In the genomic region with DNA sequence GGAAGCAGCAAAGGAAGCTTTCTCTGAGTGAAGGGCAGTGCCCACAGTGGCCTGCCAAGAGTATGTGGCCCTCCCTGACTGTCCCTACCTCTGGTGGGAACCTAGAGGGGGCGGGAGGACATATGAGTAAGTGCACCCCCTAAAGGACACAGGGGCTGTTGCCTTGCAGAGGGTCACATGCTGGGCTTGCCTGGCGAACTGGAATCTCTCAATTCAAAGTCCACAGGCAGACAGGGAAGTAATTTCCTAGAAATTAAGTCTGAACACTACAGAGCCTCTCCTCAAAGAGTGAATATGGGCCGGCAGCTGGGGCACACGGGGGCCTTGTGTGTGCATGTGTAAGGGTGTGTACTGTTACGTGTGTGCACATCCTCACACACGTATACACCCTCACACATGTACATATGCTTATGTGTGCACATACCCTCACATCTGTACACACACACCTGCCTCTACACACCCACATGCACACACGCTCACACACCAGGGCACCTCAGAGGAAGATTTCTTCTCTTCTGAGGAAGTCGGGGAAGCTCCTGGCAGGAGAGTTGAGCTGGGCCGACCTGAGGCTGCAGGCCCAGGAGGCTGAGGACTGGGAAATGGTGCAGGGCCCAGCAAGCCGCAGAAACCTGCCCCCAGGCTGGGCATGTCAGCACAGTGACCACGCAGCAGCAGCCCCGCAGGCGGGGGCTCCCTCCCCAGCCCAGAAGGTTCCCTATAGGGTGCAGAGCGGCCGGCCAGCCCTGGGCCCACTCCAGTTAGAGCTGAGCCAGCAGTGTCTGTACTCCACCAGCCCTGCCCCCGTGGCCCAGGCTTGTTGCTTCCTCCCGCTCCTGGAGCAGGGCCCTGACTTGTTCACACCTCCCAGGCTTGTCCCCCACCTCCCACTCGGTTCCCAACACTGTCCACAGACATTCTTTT, we compare ENCODE assay signal across 17 cellular contexts.
DNase-seq lines count a peak whose midpoint lies in the region; ATAC-seq, FAIRE-seq and TF ChIP-seq lines count a peak whose summit lies in the region.
"Had no signal": no experiment of that assay in that cellular context is flagged by ENCODE, and none has a peak within 500 bp of the region (broad histone marks: within the 10 kb centered on the region; RNA-seq: fewer than 3 reads in every experiment).

No MANE protein-coding gene starts in this region.

- H3K27me3 ChIP-seq in right atrium auricular region: no peaks in the 10 kb centered on the region
- no peaks in the 10 kb centered on the region for H3K27me3 ChIP-seq in GM12878 (replicated peaks in 1 of 2; ENCODE audit: control insufficient read depth in 2 of 2, insufficient read depth in 2 of 2, low read length in 1 of 2)
- H3K27me3 ChIP-seq: stomach had no signal

- no peak for TF ChIP-seq RAD21 in GM12878 (IDR thresholded peaks at IDR 0.05; ENCODE audit: insufficient read depth, low read depth, low read length)

- no peaks in the 10 kb centered on the region for H3K36me3 Mint-ChIP-seq in activated CD8-positive, alpha-beta T cell treated with anti-CD3 and anti-CD28 coated beads for 36 hours (ENCODE audit: low read depth)
- H3K36me3 Mint-ChIP-seq in activated naive CD8-positive, alpha-beta T cell treated with anti-CD3 and anti-CD28 coated beads for 36 hours: no peaks in the 10 kb centered on the region

- H3K4me3 ChIP-seq in right atrium auricular region (no peak overlapping the region), GM12878 (no peak overlapping the region)
- H3K4me3 ChIP-seq: HAP-1, SK-N-MC, spleen, stomach had no signal

- H3K36me3 ChIP-seq in right atrium auricular region (no peaks in the 10 kb centered on the region), GM12878 (ENCODE audit: control insufficient read depth in 2 of 2, insufficient read depth in 2 of 2, low read length in 1 of 2) (no peaks in the 10 kb centered on the region)
- H3K36me3 ChIP-seq: HAP-1, spleen, stomach had no signal

- no peaks in the 10 kb centered on the region for H3K9me3 ChIP-seq in right atrium auricular region
- H3K9me3 ChIP-seq in GM12878 (replicated peaks; ENCODE audit: control insufficient read depth, insufficient read depth, low read length): no peaks in the 10 kb centered on the region
- H3K9me3 ChIP-seq: HAP-1, spleen, stomach had no signal

- H3K4me3 Mint-ChIP-seq in activated CD8-positive, alpha-beta T cell treated with anti-CD3 and anti-CD28 coated beads for 36 hours: no peak overlapping the region
- no peak overlapping the region for H3K4me3 Mint-ChIP-seq in activated naive CD8-positive, alpha-beta T cell treated with anti-CD3 and anti-CD28 coated beads for 36 hours

- peaks cover 6% of the 10 kb centered on the region for H3K27me3 Mint-ChIP-seq in activated CD8-positive, alpha-beta T cell treated with anti-CD3 and anti-CD28 coated beads for 36 hours
- no peaks in the 10 kb centered on the region for H3K27me3 Mint-ChIP-seq in activated naive CD8-positive, alpha-beta T cell treated with anti-CD3 and anti-CD28 coated beads for 36 hours

- in situ Hi-C loops in GM12878 (cut with MboI): no loop called here

- no peaks in the 10 kb centered on the region for H3K9me3 Mint-ChIP-seq in activated CD8-positive, alpha-beta T cell treated with anti-CD3 and anti-CD28 coated beads for 36 hours
- H3K9me3 Mint-ChIP-seq in activated naive CD8-positive, alpha-beta T cell treated with anti-CD3 and anti-CD28 coated beads for 36 hours: no peaks in the 10 kb centered on the region

- H3K4me2 ChIP-seq in GM12878 (ENCODE audit: control insufficient read depth, insufficient read depth): no peak overlapping the region

- peak; percentile 4 for ATAC-seq in left ventricle myocardium superior
- ATAC-seq in GM12878: no peak
- ATAC-seq in activated CD8-positive, alpha-beta T cell treated with anti-CD3 and anti-CD28 coated beads for 36 hours: no peak

- TF ChIP-seq EP300 in GM12878 (IDR thresholded peaks at IDR 0.05; ENCODE audit: borderline replicate concordance in 1 of 2, control insufficient read depth in 1 of 2, low read depth in 2 of 2, low read length in 2 of 2): no peak

- H3K4me1 Mint-ChIP-seq in activated CD8-positive, alpha-beta T cell treated with anti-CD3 and anti-CD28 coated beads for 36 hours (ENCODE audit: low read depth): peaks cover 22% of the 10 kb centered on the region
- peaks cover 7% of the 10 kb centered on the region for H3K4me1 Mint-ChIP-seq in activated naive CD8-positive, alpha-beta T cell treated with anti-CD3 and anti-CD28 coated beads for 36 hours

- peak overlapping the region in 1 of 2 donors; percentile 16 for H3K27ac ChIP-seq in right atrium auricular region
- H3K27ac ChIP-seq in GM12878 (ENCODE audit: control insufficient read depth, insufficient read depth): no peak overlapping the region
- H3K27ac ChIP-seq: SK-N-MC, stomach had no signal

- POLR2A ChIA-PET in GM12878 (lab: Charles Lee): no interaction called here
- POLR2A ChIA-PET in activated CD8-positive, alpha-beta T cell treated with anti-CD3 and anti-CD28 coated beads for 36 hours (lab: Charles Lee): no interaction called here

- no peak for FAIRE-seq in GM12878 (lab: Jason Lieb, UNC)
- FAIRE-seq in urothelium cell line (lab: Jason Lieb, UNC): peak; percentile 65
- FAIRE-seq: endometrium had no signal

- WGBS in GM12878 (ENCODE audit: insufficient coverage, insufficient replicate concordance, low lambda C conversion rate, missing lambda C conversion rate): 69% methylated on average over 18 of the region's 18 CpGs

- intact Hi-C loops in left ventricle myocardium superior (cut with micrococcal nuclease): loop anchor here (10.0 kb wide), 1 partner anchor 131 kb away; the partner anchor contains the start of gene YWHAQ
- intact Hi-C loops in GM12878 (cut with micrococcal nuclease; ENCODE audit: unreplicated experiment): no loop called here
- intact Hi-C loops in activated CD8-positive, alpha-beta T cell treated with anti-CD3 and anti-CD28 coated beads for 36 hours (cut with micrococcal nuclease): no loop called here

- H2AFZ ChIP-seq in GM12878 (ENCODE audit: control insufficient read depth, low read depth, low read length): no peak overlapping the region

- no peak overlapping the region for H3K9ac ChIP-seq in GM12878 (ENCODE audit: control insufficient read depth, insufficient read depth, low read length)

- no peaks in the 10 kb centered on the region for H3K79me2 ChIP-seq in GM12878 (ENCODE audit: control insufficient read depth, insufficient read depth, low read length)

- RAD21 ChIA-PET in GM12878 (lab: Charles Lee; ENCODE audit: unreplicated experiment): no interaction called here

- no peaks in the 10 kb centered on the region for H4K20me1 ChIP-seq in GM12878 (ENCODE audit: control insufficient read depth, insufficient read depth)

- TF ChIP-seq CTCF in right atrium auricular region (IDR thresholded peaks at IDR 0.05) (no peak), GM12878 (IDR thresholded peaks at IDR 0.05 in 2 of 3, conservative IDR thresholded peaks at IDR 0.05 in 1 of 3; ENCODE audit: control insufficient read depth in 2 of 3, extremely low read depth in 1 of 3, insufficient read depth in 1 of 3, low read depth in 3 of 3, low read length in 3 of 3) (0 out of 6 replicates have a peak, but pooled peaks of 1 of the 3 experiments have one; percentile 3)
- no peak for TF ChIP-seq CTCF in activated CD8-positive, alpha-beta T cell treated with anti-CD3 and anti-CD28 coated beads for 36 hours (IDR thresholded peaks at IDR 0.05)

- CTCF ChIA-PET in GM12878 (lab: Yijun Ruan, JAX): no interaction called here
- CTCF ChIA-PET in activated CD8-positive, alpha-beta T cell treated with anti-CD3 and anti-CD28 coated beads for 36 hours (lab: Charles Lee): no interaction called here

- SMC1A ChIA-PET in GM12878 (lab: Charles Lee; ENCODE audit: uncharacterized antibody, unreplicated experiment): no interaction called here

- BruUV-seq in GM12878 (replicated peaks; lab: Mats Ljungman, UMichigan): no TSS peak

- H3K4me1 ChIP-seq in right atrium auricular region (peaks cover 0 to 64% of the 10 kb centered on the region in 2 donors), GM12878 (ENCODE audit: control insufficient read depth, insufficient read depth, low read length) (peaks cover 20% of the 10 kb centered on the region)
- H3K4me1 ChIP-seq: HAP-1 had no signal

- no peak for TF ChIP-seq POLR2A in GM12878 (IDR thresholded peaks at IDR 0.05; ENCODE audit: low read depth, low read length)

- H3K27ac Mint-ChIP-seq in activated CD8-positive, alpha-beta T cell treated with anti-CD3 and anti-CD28 coated beads for 36 hours: no peak overlapping the region
- no peak overlapping the region for H3K27ac Mint-ChIP-seq in activated naive CD8-positive, alpha-beta T cell treated with anti-CD3 and anti-CD28 coated beads for 36 hours

- DNase-seq in left ventricle myocardium superior: peak; percentile 62
- no peak for DNase-seq in right atrium auricular region (ENCODE audit: low spot score)
- DNase-seq in GM12878 (ENCODE audit: low read depth, low spot score): no peak
- DNase-seq in islet precursor cell: peak; percentile 68
- DNase-seq in urothelium cell line (ENCODE audit: low spot score): no peak
- DNase-seq in pons (ENCODE audit: low spot score): no peak
- DNase-seq in activated CD8-positive, alpha-beta T cell treated with anti-CD3 and anti-CD28 coated beads for 36 hours: no peak
- DNase-seq in activated naive CD8-positive, alpha-beta T cell treated with anti-CD3 and anti-CD28 coated beads for 36 hours: no peak
- DNase-seq: activated CD8-positive, alpha-beta memory T cell treated with anti-CD3 and anti-CD28 coated beads for 24 hours; Karpas-422; NCI-H1930; NK-92 treated with Interleukin-12 subunit alpha and Interleukin-12 subunit beta, amount 100 ng/mL, for 24 hours; spleen; stomach had no signal

TF ChIP-seq in GM12878, 131 proteins besides CTCF, POLR2A, EP300 and RAD21 (continues in another document):
- no peak for TF ChIP-seq RUNX3 (IDR thresholded peaks at IDR 0.05; ENCODE audit: low read length)

Comparison
In these comparisons a context has a peak if more than half of its experiments do, and no peak if none do; other contexts are left out.
1. DNase-seq: peak in left ventricle myocardium superior (single experiment) and islet precursor cell (single experiment); none in right atrium auricular region (single experiment), GM12878 (single experiment), urothelium cell line (single experiment), pons (single experiment), activated CD8-positive, alpha-beta T cell treated with anti-CD3 and anti-CD28 coated beads for 36 hours (single experiment) and activated naive CD8-positive, alpha-beta T cell treated with anti-CD3 and anti-CD28 coated beads for 36 hours (single experiment).